ENCODE assay signal across 9 cellular contexts in the genomic region with DNA sequence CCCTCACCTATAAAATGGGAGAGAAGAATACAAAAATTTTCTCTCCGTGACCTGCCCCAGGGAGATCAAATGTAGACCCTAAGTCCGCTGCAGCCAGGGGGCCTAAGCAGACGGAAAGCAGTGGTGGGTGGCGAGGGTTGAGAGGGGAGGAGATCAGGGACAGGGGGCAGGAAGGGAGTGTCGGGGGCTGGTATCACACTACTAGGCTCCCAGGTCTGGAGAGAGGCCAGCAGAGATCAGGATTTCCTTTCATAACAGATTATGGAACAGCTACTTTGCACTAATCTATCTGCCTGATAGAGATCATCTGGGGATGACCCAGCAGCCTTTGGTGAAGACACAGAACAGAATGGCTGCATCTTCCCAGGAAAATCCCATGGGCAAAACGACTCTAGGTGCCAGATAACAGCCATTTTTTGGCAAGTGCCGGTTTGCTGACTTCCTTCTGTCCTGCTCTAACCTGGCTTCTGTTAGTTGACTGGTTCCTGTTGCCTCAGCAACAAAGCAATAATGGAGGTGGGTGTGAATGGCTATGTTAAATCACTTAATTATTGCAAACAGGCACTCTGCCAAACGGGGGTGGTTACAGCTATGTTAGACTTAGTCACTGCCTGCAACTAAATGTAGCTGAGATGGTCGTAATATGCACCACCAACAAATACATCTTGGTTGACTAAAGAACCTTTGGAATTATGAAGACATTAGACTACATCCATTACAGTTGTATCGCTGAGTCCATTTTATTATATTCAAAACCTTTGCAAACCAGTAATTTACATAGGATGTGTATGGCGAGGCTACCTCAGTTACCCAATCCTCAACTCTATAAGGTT.
A peak's percentile ranks its signal among the peaks of the same experiment; 100 is the strongest.
DNase-seq lines count a peak whose midpoint lies in the region; ATAC-seq and TF ChIP-seq lines count a peak whose summit lies in the region.
"Had no signal": no experiment of that assay in that cellular context is flagged by ENCODE, and none has a peak within 500 bp of the region (broad histone marks: within the 10 kb centered on the region; RNA-seq: fewer than 3 reads in every experiment).

No MANE protein-coding gene starts in this region.

- no peak overlapping the region for H3K4me3 ChIP-seq in astrocyte of the spinal cord (ENCODE audit: low read depth, low read length)
- H3K4me3 ChIP-seq: thoracic aorta had no signal

- TF ChIP-seq CTCF in astrocyte of the spinal cord (IDR thresholded peaks at IDR 0.05; ENCODE audit: low read depth, low read length), result no peak

- DNase-seq in AG20443 (ENCODE audit: low spot score), result peak; percentile 61
- peak in 46 of 76 experiments; percentile 12 to 79 (median 38) for DNase-seq in HUDEP-2 (lab: John Stamatoyannopoulos, UW; ENCODE audit: unreplicated experiment in 76 of 76)
- peak; percentile 70 for DNase-seq in OCI-M2 (lab: John Stamatoyannopoulos, UW; ENCODE audit: unreplicated experiment)
- peak; percentile 88 for DNase-seq in astrocyte of the spinal cord (ENCODE audit: low read depth, low spot score)
- peak; percentile 48 for DNase-seq in inferior parietal cortex (ENCODE audit: extremely low spot score)
- peak; percentile 27 for DNase-seq in stimulated activated CD8-positive, alpha-beta memory T cell treated with anti-CD3 and anti-CD28 coated beads, Interleukin-12 subunit alpha, Interleukin-12 subunit beta, amount 100 ng/mL, for 1 hour (ENCODE audit: low read depth)

- in situ Hi-C loops in astrocyte of the spinal cord (cut with HindIII; ENCODE audit: low sequenced_read_pairs), result loop anchor here (25.0 kb wide), 1 partner anchor 119 kb away; the partner anchor contains the start of gene CSF1

- no peak for ATAC-seq in GM18511 (IDR thresholded peaks at IDR 0.05; ENCODE audit: unreplicated experiment)
- no peak for ATAC-seq in HG03342 (IDR thresholded peaks at IDR 0.05; ENCODE audit: unreplicated experiment)

Comparison
In these comparisons a context has a peak if more than half of its experiments do, and no peak if none do; other contexts are left out.
1. DNase-seq: peak in every context shown above with its lines; median percentile 88 in astrocyte of the spinal cord; 70 in OCI-M2; 61 in AG20443; 48 in inferior parietal cortex; 38 in HUDEP-2; 27 in stimulated activated CD8-positive, alpha-beta memory T cell treated with anti-CD3 and anti-CD28 coated beads, Interleukin-12 subunit alpha, Interleukin-12 subunit beta, amount 100 ng/mL, for 1 hour.